Comparison of ENCODE assay signal across 9 cellular contexts in genomic region chr20:47464380-47465101, GRCh38. TPM values are rescaled to one million over a fixed set of nuclear protein-coding genes. Genes with fewer than 3 reads are reported as not detected.
DNase-seq lines count a peak whose midpoint lies in the region; ATAC-seq, FAIRE-seq and TF ChIP-seq lines count a peak whose summit lies in the region.
"Had no signal": no experiment of that assay in that cellular context is flagged by ENCODE, and none has a peak within 500 bp of the region (broad histone marks: within the 10 kb centered on the region; RNA-seq: fewer than 3 reads in every experiment).

No MANE protein-coding gene starts in this region.

- no peaks in the 10 kb centered on the region for H3K36me3 Mint-ChIP-seq in HFFc6 (ENCODE audit: low read depth)
- no peaks in the 10 kb centered on the region for H3K36me3 Mint-ChIP-seq in activated T-cell treated with anti-CD3 and anti-CD28 coated beads, Interleukin-2, amount 50 U/mL, for 4 hours (ENCODE audit: insufficient read depth)

- peaks cover 32% of the 10 kb centered on the region for H3K4me1 Mint-ChIP-seq in HFFc6 (ENCODE audit: low read depth)
- no peaks in the 10 kb centered on the region for H3K4me1 Mint-ChIP-seq in activated T-cell treated with anti-CD3 and anti-CD28 coated beads, Interleukin-2, amount 50 U/mL, for 4 hours (ENCODE audit: low read depth)

- H3K4me3 ChIP-seq in fibroblast of pulmonary artery (replicated peaks; ENCODE audit: low read depth, low read length) (peak overlapping the region; percentile 6), dorsolateral prefrontal cortex (no peak overlapping the region)
- H3K4me3 ChIP-seq: Peyer's patch had no signal

- peak; percentile 92 for ATAC-seq in sciatic nerve
- ATAC-seq in activated T-cell treated with anti-CD3 and anti-CD28 coated beads, Interleukin-2, amount 50 U/mL, for 4 hours: no peak

- peak; percentile 98 for DNase-seq in HFFc6
- peak; percentile 94 for DNase-seq in RCC 7860 (ENCODE audit: low spot score)
- DNase-seq in fibroblast of pulmonary artery (ENCODE audit: low read depth): peak; percentile 99
- DNase-seq in sciatic nerve (ENCODE audit: low spot score): peak; percentile 59
- DNase-seq in dorsolateral prefrontal cortex: no peak
- no peak for DNase-seq in GM19240 (ENCODE audit: insufficient read length, low spot score)
- DNase-seq in NCI-H128 (lab: John Stamatoyannopoulos, UW; ENCODE audit: unreplicated experiment): no peak
- DNase-seq in activated T-cell treated with anti-CD3 and anti-CD28 coated beads, Interleukin-2, amount 50 U/mL, for 4 hours: no peak

- TF ChIP-seq CTCF in HFFc6 (IDR thresholded peaks at IDR 0.05) (peak; percentile 78), fibroblast of pulmonary artery (IDR thresholded peaks at IDR 0.05; ENCODE audit: low read length, missing control alignments) (peak; percentile 59), dorsolateral prefrontal cortex (IDR thresholded peaks at IDR 0.05 in 54 of 56, conservative IDR thresholded peaks at IDR 0.05 in 2 of 56; ENCODE audit: low read depth in 1 of 56, partially characterized antibody in 56 of 56) (peak in 19 of 56 donors; percentile 6 to 43 (median 20))

- peaks cover 1% of the 10 kb centered on the region; the same call in 1 of the 2 replicates for H3K27me3 Mint-ChIP-seq in HFFc6 (ENCODE audit: insufficient read depth)
- H3K27me3 Mint-ChIP-seq in activated T-cell treated with anti-CD3 and anti-CD28 coated beads, Interleukin-2, amount 50 U/mL, for 4 hours (ENCODE audit: low read depth): no peaks in the 10 kb centered on the region

- H3K27ac ChIP-seq in dorsolateral prefrontal cortex: peak overlapping the region in 17 of 59 donors; percentile 7 to 75 (median 33)

- FAIRE-seq in RCC 7860 (lab: Jason Lieb, UNC): peak; percentile 88

- intact Hi-C loops in sciatic nerve (cut with DNase I) (no loop called here), dorsolateral prefrontal cortex (cut with DNase I) (no loop called here)

- H3K9me3 Mint-ChIP-seq in HFFc6: no peaks in the 10 kb centered on the region
- H3K9me3 Mint-ChIP-seq in activated T-cell treated with anti-CD3 and anti-CD28 coated beads, Interleukin-2, amount 50 U/mL, for 4 hours: no peaks in the 10 kb centered on the region

- no peaks in the 10 kb centered on the region for H3K27me3 ChIP-seq in dorsolateral prefrontal cortex
- H3K27me3 ChIP-seq: Peyer's patch had no signal

- H3K4me3 Mint-ChIP-seq in HFFc6: peak overlapping the region; percentile 76
- no peak overlapping the region for H3K4me3 Mint-ChIP-seq in activated T-cell treated with anti-CD3 and anti-CD28 coated beads, Interleukin-2, amount 50 U/mL, for 4 hours

- peak overlapping the region; percentile 92 for H3K27ac Mint-ChIP-seq in HFFc6

RNA-seq across cellular contexts. Expression of gene NCOA3, which starts 37.1 kb away (rescaled TPM):
- 10 to 100 TPM; 28.6 to 40.9 (median 32.7) TPM for total RNA-seq in HFFc6 (2021; fragmentation: NEBNext Ultra II Directional; extraction: Animal tissue kit (Norgen Biotek cat#: 25700))
- total RNA-seq in sciatic nerve: 49.3 TPM
- 10 to 100 TPM; 15.5 to 33.7 (median 20.9) TPM for total RNA-seq in dorsolateral prefrontal cortex
- total RNA-seq in activated T-cell treated with anti-CD3 and anti-CD28 coated beads, Interleukin-2, amount 50 U/mL, for 4 hours: 100 to 1,000 TPM; 103 to 121 (median 118) TPM

Comparison
In these comparisons a context has a peak if more than half of its experiments do, and no peak if none do; other contexts are left out.
1. DNase-seq: peak in HFFc6 (single experiment), RCC 7860 (single experiment), fibroblast of pulmonary artery (single experiment) and sciatic nerve (single experiment); none in dorsolateral prefrontal cortex (0 of 10), GM19240 (single experiment), NCI-H128 (single experiment) and activated T-cell treated with anti-CD3 and anti-CD28 coated beads, Interleukin-2, amount 50 U/mL, for 4 hours (single experiment).